Comparison of ENCODE assay signal across 1 cellular context in genomic region chr6:43021270-43022047, GRCh38.
TF ChIP-seq lines count a peak whose summit lies in the region.

TSS of gene RRP36 (plus strand) at chr6:43021623. CDS start at chr6:43021655, 32 bp downstream.

TF ChIP-seq in HepG2, 621 proteins besides CTCF, POLR2A, EP300 and RAD21 (continued from another document):
- TF ChIP-seq FOXO4 (CRISPR knock-in tag; conservative IDR thresholded peaks at IDR 0.05), result 0 out of 2 replicates have a peak, but pooled peaks have one; percentile 82
- peak; percentile 78 for TF ChIP-seq RBM22 (optimal IDR thresholded peaks at IDR 0.05; ENCODE audit: low read length)
- TF ChIP-seq TBL1XR1 (IDR thresholded peaks at IDR 0.05; ENCODE audit: borderline replicate concordance, low read length, partially characterized antibody), result no peak
- TF ChIP-seq HOMEZ (CRISPR knock-in tag; IDR thresholded peaks at IDR 0.05; ENCODE audit: low read depth), result no peak
- TF ChIP-seq KMT2A (CRISPR knock-in tag; IDR thresholded peaks at IDR 0.05), result peak; percentile 52; the same call in 1 of the 2 replicates
- TF ChIP-seq ZNF776 (CRISPR knock-in tag; IDR thresholded peaks at IDR 0.05), result peak; percentile 79
- TF ChIP-seq RBAK (CRISPR knock-in tag; IDR thresholded peaks at IDR 0.05), result no peak
- TF ChIP-seq JUNB (CRISPR knock-in tag; IDR thresholded peaks at IDR 0.05; ENCODE audit: borderline replicate concordance), result no peak
- TF ChIP-seq RNF219 (CRISPR knock-in tag; IDR thresholded peaks at IDR 0.05), result no peak
- no peak for TF ChIP-seq ZNF562 (CRISPR knock-in tag; IDR thresholded peaks at IDR 0.05; ENCODE audit: borderline replicate concordance)
- no peak for TF ChIP-seq NBN (conservative IDR thresholded peaks at IDR 0.05)
- TF ChIP-seq MAZ (IDR thresholded peaks at IDR 0.05; ENCODE audit: borderline replicate concordance, low read depth, low read length), result no peak
- TF ChIP-seq MAZ (CRISPR knock-in tag; IDR thresholded peaks at IDR 0.05; ENCODE audit: low read depth), result peak; percentile 48; the same call in 1 of the 2 replicates
- no peak for TF ChIP-seq ZBTB34 (CRISPR knock-in tag; IDR thresholded peaks at IDR 0.05)
- TF ChIP-seq RCOR2 (CRISPR knock-in tag; IDR thresholded peaks at IDR 0.05), result no peak
- TF ChIP-seq TIGD3 (CRISPR knock-in tag; IDR thresholded peaks at IDR 0.05; ENCODE audit: borderline replicate concordance), result no peak
- peak; percentile 85 for TF ChIP-seq MYC (CRISPR knock-in tag; IDR thresholded peaks at IDR 0.05; ENCODE audit: borderline replicate concordance)
- peak; percentile 61; the same call in 1 of the 2 replicates for TF ChIP-seq ARID2 (CRISPR knock-in tag; IDR thresholded peaks at IDR 0.05; ENCODE audit: borderline replicate concordance)
- TF ChIP-seq CBX1 (IDR thresholded peaks at IDR 0.05; ENCODE audit: low read depth), result peak; percentile 54
- TF ChIP-seq ZNF530 (CRISPR knock-in tag; IDR thresholded peaks at IDR 0.05; ENCODE audit: low read depth), result no peak
- no peak for TF ChIP-seq ZBTB39 (CRISPR knock-in tag; IDR thresholded peaks at IDR 0.05)
- peak; percentile 73; the same call in 1 of the 2 replicates for TF ChIP-seq REL (CRISPR knock-in tag; conservative IDR thresholded peaks at IDR 0.05)
- TF ChIP-seq POLR2G (IDR thresholded peaks at IDR 0.05; ENCODE audit: low read depth, low read length), result peak; percentile 95
- TF ChIP-seq U2AF2 (IDR thresholded peaks at IDR 0.05; ENCODE audit: low read depth, low read length), result no peak
- peak; percentile 79 for TF ChIP-seq TAF1 (CRISPR knock-in tag; IDR thresholded peaks at IDR 0.05)
- TF ChIP-seq ZNF432 (CRISPR knock-in tag; IDR thresholded peaks at IDR 0.05; ENCODE audit: borderline replicate concordance), result no peak
- no peak for TF ChIP-seq ZNF251 (CRISPR knock-in tag; IDR thresholded peaks at IDR 0.05)
- peak; percentile 57; the same call in 1 of the 2 replicates for TF ChIP-seq MED13 (CRISPR knock-in tag; IDR thresholded peaks at IDR 0.05)
- no peak for TF ChIP-seq ZNF775 (CRISPR knock-in tag; IDR thresholded peaks at IDR 0.05; ENCODE audit: borderline replicate concordance)
- 0 out of 2 replicates have a peak, but pooled peaks have one; percentile 57 for TF ChIP-seq FOXP4 (CRISPR knock-in tag; IDR thresholded peaks at IDR 0.05)
- no peak for TF ChIP-seq ATF1 (CRISPR knock-in tag; IDR thresholded peaks at IDR 0.05)
- no peak for TF ChIP-seq SP140L (CRISPR knock-in tag; IDR thresholded peaks at IDR 0.05; ENCODE audit: borderline replicate concordance)
- no peak; the same call in 1 of the 2 replicates for TF ChIP-seq THAP9 (CRISPR knock-in tag; IDR thresholded peaks at IDR 0.05; ENCODE audit: borderline replicate concordance)
TF ChIP-seq in HepG2: peak in this region for 256.
